19 cellular contexts compared by ENCODE assay signal in genomic region chr19:5969476-5969875, GRCh38. TPM values are rescaled to one million over a fixed set of nuclear protein-coding genes. Genes with fewer than 3 reads are reported as not detected.
DNase-seq lines count a peak whose midpoint lies in the region; ATAC-seq and TF ChIP-seq lines count a peak whose summit lies in the region.
"Had no signal": no experiment of that assay in that cellular context is flagged by ENCODE, and none has a peak within 500 bp of the region (broad histone marks: within the 10 kb centered on the region; RNA-seq: fewer than 3 reads in every experiment).

No MANE protein-coding gene starts in this region.

- H3K4me3 ChIP-seq in AG04450 (ENCODE audit: low read depth, low read length): no peak overlapping the region
- H3K4me3 ChIP-seq in neutrophil (ENCODE audit: low read depth in 1 of 2, low read length in 1 of 2): no peak overlapping the region
- no peak overlapping the region for H3K4me3 ChIP-seq in ovary
- H3K4me3 ChIP-seq: HAP-1, Peyer's patch, testis had no signal

- no peak for TF ChIP-seq POLR2A in ovary (IDR thresholded peaks at IDR 0.05)

- CTCF ChIA-PET in AG04450 (lab: Charles Lee): interaction anchor here (2.3 kb wide), 1 partner anchor 165 kb away, joined by 8 read pairs; no protein-coding TSS in a partner anchor

- WGBS in ovary, 3 donors: 85 to 90% (median 86%) methylated on average over 8 of the region's 8 CpGs

- H3K9me3 ChIP-seq in AG04450 (ENCODE audit: control insufficient read depth, insufficient read depth, low read length): no peaks in the 10 kb centered on the region
- H3K9me3 ChIP-seq in neutrophil: no peaks in the 10 kb centered on the region
- H3K9me3 ChIP-seq in ovary: no peaks in the 10 kb centered on the region
- H3K9me3 ChIP-seq: HAP-1, Peyer's patch, testis had no signal

- DNase-seq in AG04450 (ENCODE audit: low read depth, low spot score) (no peak), ELF-1 (ENCODE audit: low read depth, low spot score) (peak; percentile 57), SK-N-DZ (ENCODE audit: low spot score) (no peak), D341Med (ENCODE audit: low spot score) (no peak), ovary (no peak)
- DNase-seq: activated T-cell treated with anti-CD3 and anti-CD28 coated beads, Interleukin-2, amount 50 U/mL, for 4 hours; AML-193; effector CD4-positive, alpha-beta T cell; foreskin keratinocyte; NCI-H1436 treated with DMSO at 0.1 percent for 48 hours; Peyer's patch; testis had no signal

- no peak for TF ChIP-seq CTCF in AG04450 (IDR thresholded peaks at IDR 0.05; ENCODE audit: low read depth, low read length)
- TF ChIP-seq CTCF in neutrophil (IDR thresholded peaks at IDR 0.05): no peak
- no peak for TF ChIP-seq CTCF in ovary (IDR thresholded peaks at IDR 0.05)

- POLR2A ChIA-PET in AG04450 (lab: Yijun Ruan, JAX): no interaction called here

- no peak for ATAC-seq in HG03135 (IDR thresholded peaks at IDR 0.05; ENCODE audit: unreplicated experiment)
- ATAC-seq: activated CD4-positive, CD25-positive, alpha-beta regulatory T cell treated with anti-CD3 and anti-CD28 coated beads, Interleukin-2, amount 50 U/mL, for 24 hours; activated T-cell treated with anti-CD3 and anti-CD28 coated beads, Interleukin-2, amount 50 U/mL, for 4 hours had no signal

- H3K36me3 ChIP-seq in neutrophil (peaks cover 43% of the 10 kb centered on the region), ovary (no peaks in the 10 kb centered on the region)

- H3K27ac ChIP-seq in AG04450 (ENCODE audit: low read depth, low read length): peak overlapping the region; percentile 21
- peak overlapping the region; percentile 57 for H3K27ac ChIP-seq in cingulate gyrus (ENCODE audit: low read depth, low read length)
- H3K27ac ChIP-seq in neutrophil: peak overlapping the region; percentile 56
- H3K27ac ChIP-seq in ovary: no peak overlapping the region
- H3K27ac ChIP-seq: foreskin keratinocyte, KMS-11, parathyroid adenoma had no signal

- H3K27me3 ChIP-seq in AG04450 (ENCODE audit: control insufficient read depth, insufficient read depth, low read length): no peaks in the 10 kb centered on the region
- H3K27me3 ChIP-seq in neutrophil: no peaks in the 10 kb centered on the region
- H3K27me3 ChIP-seq in ovary: no peaks in the 10 kb centered on the region
- H3K27me3 ChIP-seq: foreskin keratinocyte, Peyer's patch, testis had no signal

- TF ChIP-seq EP300 in ovary (IDR thresholded peaks at IDR 0.05): no peak

- peaks cover 11 to 14% of the 10 kb centered on the region in 2 experiments for H3K4me1 ChIP-seq in neutrophil (ENCODE audit: control insufficient read depth in 1 of 2, insufficient read depth in 1 of 2, low read depth in 1 of 2, low read length in 1 of 2)
- peaks cover 34% of the 10 kb centered on the region for H3K4me1 ChIP-seq in ovary (ENCODE audit: insufficient read depth)
- H3K4me1 ChIP-seq: parathyroid adenoma had no signal

- intact Hi-C loops in ovary (cut with DNase I): no loop called here

RNA-seq across cellular contexts. Expression of gene RANBP3, which starts 8.5 kb away (rescaled TPM):
- 62.6 and 81.9 TPM in 2 replicates for polyA plus RNA-seq in AG04450 (2011; rRNA removed)
- 45.8 and 76.4 TPM in 2 replicates for polyA minus RNA-seq in AG04450 (2011; rRNA and poly(A)+ RNA removed)
- 71.9 and 78.2 TPM in 2 replicates for polyA plus RNA-seq in SK-N-DZ (2014; cell fraction: cytosol; rRNA removed)
- polyA plus RNA-seq in SK-N-DZ (2014; cell fraction: nucleus; rRNA removed): 54.0 and 151 TPM in 2 replicates
- total RNA-seq in ovary: 10 to 100 TPM; 56.2 to 88.4 (median 67.9) TPM
- 10 to 100 TPM; 54.0 to 72.9 TPM for polyA plus RNA-seq in ovary

RNA-seq across cellular contexts. Expression of gene CAPS, which starts 55.4 kb away (rescaled TPM):
- polyA plus RNA-seq in AG04450 (2011; rRNA removed) (2.7 and 2.8 TPM in 2 replicates), ovary (10 to 100 TPM in 1 of 2 donors, 1 to 10 TPM in 1; 1.7 to 12.4 TPM)
- 0.83 and 1.2 TPM in 2 replicates for polyA minus RNA-seq in AG04450 (2011; rRNA and poly(A)+ RNA removed)
- polyA plus RNA-seq in SK-N-DZ (2014; cell fraction: cytosol; rRNA removed): 3.6 and 5.1 TPM in 2 replicates
- 8.0 and 11.3 TPM in 2 replicates for polyA plus RNA-seq in SK-N-DZ (2014; cell fraction: nucleus; rRNA removed)
- total RNA-seq in ovary: 100 to 1,000 TPM in 1 of 7 donors, 10 to 100 TPM in 5, 1 to 10 TPM in 1; 7.0 to 313 (median 35.8) TPM

Comparison
In these comparisons a context has a peak if more than half of its experiments do, and no peak if none do; other contexts are left out.
1. H3K27ac ChIP-seq: peak in AG04450 (single experiment), cingulate gyrus (single experiment) and neutrophil (single experiment); none in ovary (0 of 2).